ENCODE assay signal across 11 cellular contexts in genomic region chr7:129969881-129970446, GRCh38. TPM values are rescaled to one million over a fixed set of nuclear protein-coding genes. Genes with fewer than 3 reads are reported as not detected.
DNase-seq lines count a peak whose midpoint lies in the region; ATAC-seq and TF ChIP-seq lines count a peak whose summit lies in the region.
"Had no signal": no experiment of that assay in that cellular context is flagged by ENCODE, and none has a peak within 500 bp of the region (broad histone marks: within the 10 kb centered on the region; RNA-seq: fewer than 3 reads in every experiment).

No MANE protein-coding gene starts in this region.

- ATAC-seq in mucosa of descending colon: peak; percentile 74
- ATAC-seq in effector memory CD8-positive, alpha-beta T cell (replicated peaks): no peak
- ATAC-seq: activated naive CD8-positive, alpha-beta T cell treated with anti-CD3 and anti-CD28 coated beads, Interleukin-2, amount 50 U/mL, for 24 hours had no signal

- no peaks in the 10 kb centered on the region for H3K4me1 Mint-ChIP-seq in effector memory CD8-positive, alpha-beta T cell (ENCODE audit: low read depth in 2 of 2)
- no peaks in the 10 kb centered on the region for H3K4me1 Mint-ChIP-seq in activated T-helper 2 cell treated with anti-CD3 and anti-CD28 coated beads, Interferon-gamma antibody, Interleukin-2, Interleukin-4, amounts not matched to agents 10 μg/mL and 5 μg/mL and 100 μg/mL, durations not matched to agents 14 hours and 24 hours and 36 hours (ENCODE audit: low read depth)
- H3K4me1 Mint-ChIP-seq: activated naive CD8-positive, alpha-beta T cell treated with anti-CD3 and anti-CD28 coated beads, Interleukin-2, amount 50 U/mL, for 24 hours; CD4-positive, CD25-positive, alpha-beta regulatory T cell; IgD-negative memory B cell had no signal

- DNase-seq in AG04450 (ENCODE audit: low read depth, low spot score) (peak; percentile 36), MG63 (peak; percentile 70), dermis blood vessel endothelial cell (peak; percentile 97), mucosa of descending colon (peak in 2 of 3 donors; percentile 50 to 67), NCI-H1694 treated with DMSO at 0.1 percent for 48 hours (lab: John Stamatoyannopoulos, UW) (no peak), SKM-1 treated with dmso at 0.1 percent for 144 hours (lab: John Stamatoyannopoulos, UW; ENCODE audit: unreplicated experiment) (no peak)
- no peak for DNase-seq in effector memory CD8-positive, alpha-beta T cell
- no peak for DNase-seq in activated T-helper 2 cell treated with anti-CD3 and anti-CD28 coated beads, Interferon-gamma antibody, Interleukin-2, Interleukin-4, amounts not matched to agents 10 μg/mL and 5 μg/mL and 100 μg/mL, durations not matched to agents 14 hours and 24 hours and 36 hours (ENCODE audit: low spot score)
- DNase-seq: activated naive CD8-positive, alpha-beta T cell treated with anti-CD3 and anti-CD28 coated beads, Interleukin-2, amount 50 U/mL, for 24 hours; CD4-positive, CD25-positive, alpha-beta regulatory T cell had no signal

- CTCF ChIA-PET in AG04450 (lab: Charles Lee): interaction anchor here (0.6 to 1.2 kb wide), 2 partner anchors 140 to 354 kb away, joined by 3 read pairs; no protein-coding TSS in a partner anchor

- no peak overlapping the region for H3K4me3 Mint-ChIP-seq in effector memory CD8-positive, alpha-beta T cell
- H3K4me3 Mint-ChIP-seq in activated T-helper 2 cell treated with anti-CD3 and anti-CD28 coated beads, Interferon-gamma antibody, Interleukin-2, Interleukin-4, amounts not matched to agents 10 μg/mL and 5 μg/mL and 100 μg/mL, durations not matched to agents 14 hours and 24 hours and 36 hours (ENCODE audit: low read depth): no peak overlapping the region
- H3K4me3 Mint-ChIP-seq: activated naive CD8-positive, alpha-beta T cell treated with anti-CD3 and anti-CD28 coated beads, Interleukin-2, amount 50 U/mL, for 24 hours; CD4-positive, CD25-positive, alpha-beta regulatory T cell had no signal

- H3K27me3 Mint-ChIP-seq in effector memory CD8-positive, alpha-beta T cell: no peaks in the 10 kb centered on the region
- no peaks in the 10 kb centered on the region for H3K27me3 Mint-ChIP-seq in activated T-helper 2 cell treated with anti-CD3 and anti-CD28 coated beads, Interferon-gamma antibody, Interleukin-2, Interleukin-4, amounts not matched to agents 10 μg/mL and 5 μg/mL and 100 μg/mL, durations not matched to agents 14 hours and 24 hours and 36 hours (ENCODE audit: low read depth)
- H3K27me3 Mint-ChIP-seq: activated naive CD8-positive, alpha-beta T cell treated with anti-CD3 and anti-CD28 coated beads, Interleukin-2, amount 50 U/mL, for 24 hours had no signal

- H3K9me3 ChIP-seq in AG04450 (ENCODE audit: control insufficient read depth, insufficient read depth, low read length) (no peaks in the 10 kb centered on the region), MG63 (no peaks in the 10 kb centered on the region), mucosa of descending colon (no peaks in the 10 kb centered on the region)

- intact Hi-C loops in mucosa of descending colon (cut with DNase I, micrococcal nuclease): no loop called here
- intact Hi-C loops in activated T-helper 2 cell treated with anti-CD3 and anti-CD28 coated beads, Interferon-gamma antibody, Interleukin-2, Interleukin-4, amounts not matched to agents 10 μg/mL and 5 μg/mL and 100 μg/mL, durations not matched to agents 14 hours and 24 hours and 36 hours (cut with micrococcal nuclease): no loop called here

- H3K36me3 Mint-ChIP-seq in effector memory CD8-positive, alpha-beta T cell (ENCODE audit: insufficient read depth): peaks cover 6% of the 10 kb centered on the region
- no peaks in the 10 kb centered on the region for H3K36me3 Mint-ChIP-seq in activated T-helper 2 cell treated with anti-CD3 and anti-CD28 coated beads, Interferon-gamma antibody, Interleukin-2, Interleukin-4, amounts not matched to agents 10 μg/mL and 5 μg/mL and 100 μg/mL, durations not matched to agents 14 hours and 24 hours and 36 hours (ENCODE audit: low read depth)
- H3K36me3 Mint-ChIP-seq: CD4-positive, CD25-positive, alpha-beta regulatory T cell had no signal

- peak overlapping the region in 1 of 2 donors; percentile 7 for H3K27ac Mint-ChIP-seq in effector memory CD8-positive, alpha-beta T cell
- H3K27ac Mint-ChIP-seq in activated T-helper 2 cell treated with anti-CD3 and anti-CD28 coated beads, Interferon-gamma antibody, Interleukin-2, Interleukin-4, amounts not matched to agents 10 μg/mL and 5 μg/mL and 100 μg/mL, durations not matched to agents 14 hours and 24 hours and 36 hours: no peak overlapping the region
- H3K27ac Mint-ChIP-seq: activated naive CD8-positive, alpha-beta T cell treated with anti-CD3 and anti-CD28 coated beads, Interleukin-2, amount 50 U/mL, for 24 hours; CD4-positive, CD25-positive, alpha-beta regulatory T cell had no signal

- TF ChIP-seq CTCF in AG04450 (IDR thresholded peaks at IDR 0.05; ENCODE audit: low read depth, low read length) (no peak), mucosa of descending colon (IDR thresholded peaks at IDR 0.05) (no peak)

- H3K36me3 ChIP-seq in MG63 (no peaks in the 10 kb centered on the region), mucosa of descending colon (ENCODE audit: low read depth) (no peaks in the 10 kb centered on the region)

- H3K4me3 ChIP-seq in AG04450 (ENCODE audit: low read depth, low read length) (no peak overlapping the region; the same call in 1 of the 2 replicates), MG63 (no peak overlapping the region), mucosa of descending colon (no peak overlapping the region)

- peak overlapping the region; percentile 96 for H3K27ac ChIP-seq in AG04450 (ENCODE audit: low read depth, low read length)

- no peaks in the 10 kb centered on the region for H3K9me3 Mint-ChIP-seq in effector memory CD8-positive, alpha-beta T cell
- no peaks in the 10 kb centered on the region for H3K9me3 Mint-ChIP-seq in activated T-helper 2 cell treated with anti-CD3 and anti-CD28 coated beads, Interferon-gamma antibody, Interleukin-2, Interleukin-4, amounts not matched to agents 10 μg/mL and 5 μg/mL and 100 μg/mL, durations not matched to agents 14 hours and 24 hours and 36 hours
- H3K9me3 Mint-ChIP-seq: activated naive CD8-positive, alpha-beta T cell treated with anti-CD3 and anti-CD28 coated beads, Interleukin-2, amount 50 U/mL, for 24 hours; IgD-negative memory B cell had no signal

- H3K27me3 ChIP-seq in AG04450 (ENCODE audit: control insufficient read depth, insufficient read depth, low read length): no peaks in the 10 kb centered on the region
- H3K27me3 ChIP-seq in MG63: no peaks in the 10 kb centered on the region

- H3K4me1 ChIP-seq in mucosa of descending colon (ENCODE audit: low read depth): peaks cover 20% of the 10 kb centered on the region

- POLR2A ChIA-PET in AG04450 (lab: Yijun Ruan, JAX): interaction anchor here (0.7 to 1.2 kb wide), 5 partner anchors 11 to 145 kb away, joined by 3 to 12 read pairs (median 3); no protein-coding TSS in a partner anchor

RNA-seq across cellular contexts. Expression of gene UBE2H, which starts 17.2 kb away (rescaled TPM):
- polyA plus RNA-seq in AG04450 (2011; rRNA removed): 161 and 180 TPM in 2 replicates
- polyA minus RNA-seq in AG04450 (2011; rRNA and poly(A)+ RNA removed): 103 and 136 TPM in 2 replicates
- 21.2 and 53.5 TPM in 2 replicates for total RNA-seq in MG63 (2014; rRNA removed; shearing (Covaris generic); ENCODE audit: low replicate concordance)
- total RNA-seq in dermis blood vessel endothelial cell (71.5 and 87.2 TPM in 2 replicates), mucosa of descending colon (10 to 100 TPM; 39.6 to 85.9 (median 40.0) TPM)
- total RNA-seq in activated T-helper 2 cell treated with anti-CD3 and anti-CD28 coated beads, Interferon-gamma antibody, Interleukin-2, Interleukin-4, amounts not matched to agents 10 μg/mL and 5 μg/mL and 100 μg/mL, durations not matched to agents 14 hours and 24 hours and 36 hours: 16.4 and 23.9 TPM in 2 replicates

Comparison
In these comparisons a context has a peak if more than half of its experiments do, and no peak if none do; other contexts are left out.
1. DNase-seq: peak in AG04450 (single experiment), MG63 (single experiment), dermis blood vessel endothelial cell (single experiment) and mucosa of descending colon (2 of 3); none in NCI-H1694 treated with DMSO at 0.1 percent for 48 hours (single experiment), effector memory CD8-positive, alpha-beta T cell (0 of 3), activated T-helper 2 cell treated with anti-CD3 and anti-CD28 coated beads, Interferon-gamma antibody, Interleukin-2, Interleukin-4, amounts not matched to agents 10 μg/mL and 5 μg/mL and 100 μg/mL, durations not matched to agents 14 hours and 24 hours and 36 hours (single experiment) and SKM-1 treated with dmso at 0.1 percent for 144 hours (single experiment).